Comparison of ENCODE assay signal across 8 cellular contexts in the genomic region with DNA sequence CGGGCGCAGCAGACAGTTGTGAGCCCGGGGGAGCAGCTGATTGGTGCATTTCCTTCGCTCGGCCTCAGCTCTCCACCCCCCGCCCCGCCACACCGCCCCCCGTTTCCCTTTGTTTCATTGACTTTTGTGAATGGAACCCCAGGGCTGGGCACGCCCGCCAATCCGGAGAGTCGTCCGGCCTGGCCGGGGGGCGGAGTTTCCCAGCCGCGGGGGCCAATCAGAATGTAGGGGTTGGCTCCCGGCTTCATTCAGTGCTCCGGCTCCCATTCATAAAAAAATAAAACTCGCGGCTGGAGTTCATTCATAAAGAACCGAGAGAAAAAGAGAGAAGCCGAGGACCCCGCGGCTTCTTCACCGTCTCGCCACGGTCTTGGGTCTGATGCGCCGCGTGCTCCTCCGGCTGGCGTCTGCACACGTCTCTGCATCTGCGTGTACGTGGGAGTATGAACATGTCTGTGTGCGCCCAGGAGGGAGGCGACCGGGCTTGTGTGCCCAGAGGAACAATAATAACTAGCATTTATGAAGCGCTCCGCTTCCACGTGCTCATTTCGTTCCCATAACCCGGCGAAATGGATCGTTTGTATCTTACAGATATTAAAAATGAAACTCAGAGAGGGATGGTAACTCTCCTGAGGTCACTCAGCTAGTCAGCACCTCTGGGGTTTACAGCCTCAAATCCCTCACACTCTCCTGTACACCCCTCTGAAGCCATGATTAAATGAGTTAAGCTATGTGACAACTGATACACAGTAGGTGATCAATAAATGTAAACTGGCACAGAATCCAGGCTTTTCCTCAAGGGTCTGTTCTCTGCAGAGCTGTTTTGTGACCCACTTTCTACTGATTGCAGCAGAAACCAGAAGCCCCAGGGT. TPM values are rescaled to one million over a fixed set of nuclear protein-coding genes. Genes with fewer than 3 reads are reported as not detected.
A peak's percentile ranks its signal among the peaks of the same experiment; 100 is the strongest.
DNase-seq lines count a peak whose midpoint lies in the region; ATAC-seq and TF ChIP-seq lines count a peak whose summit lies in the region.

ETV4 (minus strand) TSS at position 24 of the 872 bp plus-strand sequence. CDS start 723 bp downstream, outside the sequence.

- POLR2A ChIA-PET in IMR-90 (lab: Charles Lee; ENCODE audit: unreplicated experiment), result interaction anchor here (1.0 kb wide), 2 partner anchors 179 to 186 kb away, joined by 3 read pairs; no protein-coding TSS in a partner anchor
- POLR2A ChIA-PET in Panc1 (lab: Charles Lee), result interaction anchor here (0.6 kb wide), 1 partner anchor 60 kb away, joined by 3 read pairs; no protein-coding TSS in a partner anchor

- no peak within 1 kb of the TSS for H3K18ac ChIP-seq in IMR-90 (ENCODE audit: low read depth, low read length)

- peak within 1 kb of the TSS; percentile 89 for H2AFZ ChIP-seq in IMR-90 (replicated peaks; ENCODE audit: low read length, poor library complexity)

- H3K9me1 ChIP-seq in IMR-90 (ENCODE audit: insufficient read depth, low read length), result peaks cover 6% of the 10 kb centered on the region

- H3K23ac ChIP-seq in IMR-90 (ENCODE audit: low read depth, low read length), result peak within 1 kb of the TSS; percentile 94

- ATAC-seq in GM21526 (IDR thresholded peaks at IDR 0.05; ENCODE audit: low FRiP score, unreplicated experiment), result peak; percentile 73
- ATAC-seq in IMR-90 (ENCODE audit: low read depth), result peak; percentile 87
- ATAC-seq in Panc1, result peak; percentile 90

- BruUV-seq in IMR-90 (replicated peaks; lab: Mats Ljungman, UMichigan), result no TSS peak
- BruUV-seq in Panc1 (replicated peaks; lab: Mats Ljungman, UMichigan), result no TSS peak

- H4K20me1 ChIP-seq in IMR-90 (ENCODE audit: insufficient read depth, low read length), result no peaks in the 10 kb centered on the region

- no peak for TF ChIP-seq RAD21 in IMR-90 (IDR thresholded peaks at IDR 0.05; ENCODE audit: low read length)

- H3K14ac ChIP-seq in IMR-90 (replicated peaks; ENCODE audit: low read depth, low read length), result peak within 1 kb of the TSS; percentile 19

- H2BK20ac ChIP-seq in IMR-90 (ENCODE audit: low read depth, low read length), result no peak within 1 kb of the TSS

- peak within 1 kb of the TSS; percentile 71 for H2BK5ac ChIP-seq in IMR-90 (ENCODE audit: low read depth, low read length, poor library complexity, severe bottlenecking)

- no peak for TF ChIP-seq EP300 in esophagus muscularis mucosa (IDR thresholded peaks at IDR 0.05)

- H3K9ac ChIP-seq in IMR-90 (ENCODE audit: low read depth, low read length), result peak within 1 kb of the TSS; percentile 54

- intact Hi-C loops in IMR-90 (cut with micrococcal nuclease), result no loop called here
- intact Hi-C loops in Panc1 (cut with micrococcal nuclease; ENCODE audit: unreplicated experiment), result no loop called here
- intact Hi-C loops in esophagus muscularis mucosa (cut with DNase I), result no loop called here

- H3K4me2 ChIP-seq in IMR-90 (ENCODE audit: low read depth, low read length), result peak within 1 kb of the TSS; percentile 99

- peak within 1 kb of the TSS; percentile 69; the same call in 1 of the 2 replicates for H3K56ac ChIP-seq in IMR-90 (ENCODE audit: extremely low read depth, insufficient read depth, low read length)

- H3K4me3 ChIP-seq in IMR-90 (ENCODE audit: insufficient read depth, low read depth, low read length), result peak within 1 kb of the TSS; percentile 61
- peak within 1 kb of the TSS; percentile 54 to 63 for H3K4me3 ChIP-seq in Panc1 (ENCODE audit: low read depth in 2 of 2, low read length in 2 of 2)
- H3K4me3 ChIP-seq in esophagus muscularis mucosa, result peak within 1 kb of the TSS; percentile 57 to 75 (median 58)
- H3K4me3 ChIP-seq in muscle layer of duodenum (ENCODE audit: low read depth in 1 of 2, low read length in 2 of 2), result peak within 1 kb of the TSS; percentile 51 to 72

- H3K36me3 ChIP-seq in IMR-90 (ENCODE audit: control insufficient read depth, insufficient read depth, low read length), result no peaks in the 10 kb centered on the region
- no peaks in the 10 kb centered on the region; the same call in 1 of the 2 replicates for H3K36me3 ChIP-seq in Panc1 (ENCODE audit: control insufficient read depth, insufficient read depth, low read length)
- H3K36me3 ChIP-seq in esophagus muscularis mucosa, result no peaks in the 10 kb centered on the region
- no peaks in the 10 kb centered on the region for H3K36me3 ChIP-seq in muscle layer of duodenum (ENCODE audit: control insufficient read depth in 1 of 2, insufficient read depth in 2 of 2, low read length in 2 of 2)

- H4K5ac ChIP-seq in IMR-90 (ENCODE audit: low read depth, low read length), result no peak within 1 kb of the TSS

- H2BK15ac ChIP-seq in IMR-90 (ENCODE audit: low read depth, low read length), result peak within 1 kb of the TSS; percentile 64; the same call in 2 of the 3 replicates

- H3K4me1 ChIP-seq in IMR-90 (ENCODE audit: control insufficient read depth, insufficient read depth, low read length), result peaks cover 14% of the 10 kb centered on the region
- peaks cover 9% of the 10 kb centered on the region; the same call in 1 of the 2 replicates for H3K4me1 ChIP-seq in Panc1 (ENCODE audit: control insufficient read depth, insufficient read depth, low read length)
- peaks cover 23 to 31% (median 24%) of the 10 kb centered on the region in 4 donors for H3K4me1 ChIP-seq in esophagus muscularis mucosa
- peaks cover 6 to 25% of the 10 kb centered on the region in 2 donors for H3K4me1 ChIP-seq in muscle layer of duodenum (ENCODE audit: control insufficient read depth in 1 of 2, insufficient read depth in 2 of 2, low read length in 2 of 2)

- no peaks in the 10 kb centered on the region for H3K9me3 ChIP-seq in IMR-90 (ENCODE audit: control insufficient read depth, insufficient read depth, low read length)
- H3K9me3 ChIP-seq in Panc1 (ENCODE audit: control insufficient read depth, insufficient read depth, low read depth, low read length), result no peaks in the 10 kb centered on the region
- H3K9me3 ChIP-seq in esophagus muscularis mucosa, result no peaks in the 10 kb centered on the region
- no peaks in the 10 kb centered on the region for H3K9me3 ChIP-seq in muscle layer of duodenum (ENCODE audit: control insufficient read depth in 1 of 2, low read length in 2 of 2)

- peak within 1 kb of the TSS; percentile 55 for H4K91ac ChIP-seq in IMR-90 (ENCODE audit: insufficient read depth, low read depth, low read length)

- 0 out of 2 replicates have a peak within 1 kb of the TSS, but pooled peaks have one; percentile 56 for H2BK120ac ChIP-seq in IMR-90 (ENCODE audit: low read depth, low read length)

- peak within 1 kb of the TSS; percentile 82 for H3K4ac ChIP-seq in IMR-90 (ENCODE audit: low read depth, low read length)

- 0% methylated on average over 20 of the region's 47 CpGs; no CpG with 5 or more reads in 1 of the 2 experiments for WGBS in IMR-90 (ENCODE audit: extremely low coverage in 2 of 2, insufficient read length in 1 of 2), 2 experiments
- 0% methylated on average over 26 of the region's 47 CpGs for WGBS in esophagus muscularis mucosa

- peak within 1 kb of the TSS; percentile 97 for H2AK9ac ChIP-seq in IMR-90 (replicated peaks; ENCODE audit: low read depth, low read length, poor library complexity)

- dilution Hi-C loops in IMR-90 (cut with HindIII; ENCODE audit: low sequenced_read_pairs, unreplicated experiment), result no loop called here

- no peaks in the 10 kb centered on the region for H3K27me3 ChIP-seq in IMR-90 (ENCODE audit: control insufficient read depth, insufficient read depth, low read length)
- H3K27me3 ChIP-seq in Panc1 (ENCODE audit: control insufficient read depth, insufficient read depth, low read length), result no peaks in the 10 kb centered on the region
- H3K27me3 ChIP-seq in esophagus muscularis mucosa, result peaks cover 0 to 77% (median 9%) of the 10 kb centered on the region in 4 donors
- H3K27me3 ChIP-seq in muscle layer of duodenum (ENCODE audit: low read depth, low read length), result peaks cover 19% of the 10 kb centered on the region

- H3K79me1 ChIP-seq in IMR-90 (ENCODE audit: low read depth in 1 of 2, low read length in 2 of 2), result peaks cover 6 to 34% of the 10 kb centered on the region in 2 experiments; a peak in 3 of 4 replicates

- CTCF ChIA-PET in IMR-90 (lab: Yijun Ruan, JAX) (no interaction called here), Panc1 (lab: Charles Lee) (no interaction called here)

- in situ Hi-C loops in IMR-90 (cut with MboI; ENCODE audit: low sequenced_read_pairs) (no loop called here), Panc1 (cut with HindIII; ENCODE audit: low pct_unique_long_range_greater_than_20kb, low sequenced_read_pairs) (no loop called here)

- H4K8ac ChIP-seq in IMR-90 (ENCODE audit: low read depth in 2 of 2, low read length in 2 of 2), result peak within 1 kb of the TSS; percentile 49 to 84; a peak in 2 of 4 replicates

- no peak for TF ChIP-seq CTCF in IMR-90 (conservative IDR thresholded peaks at IDR 0.05; ENCODE audit: low read depth, low read length)
- TF ChIP-seq CTCF in Panc1 (IDR thresholded peaks at IDR 0.05), result no peak
- no peak for TF ChIP-seq CTCF in esophagus muscularis mucosa (IDR thresholded peaks at IDR 0.05)

- H3K27ac ChIP-seq in IMR-90 (ENCODE audit: insufficient read depth, low read length) (peak within 1 kb of the TSS; percentile 42; the same call in 1 of the 2 replicates), Panc1 (ENCODE audit: low read length) (no peak within 1 kb of the TSS), esophagus muscularis mucosa (replicated peaks in 1 of 4) (peak within 1 kb of the TSS in 1 of 4 donors; percentile 11), muscle layer of duodenum (ENCODE audit: low read length) (no peak within 1 kb of the TSS)

- peak within 1 kb of the TSS; percentile 36 for H2AK5ac ChIP-seq in IMR-90 (ENCODE audit: low read depth, low read length)

- TF ChIP-seq POLR2A in IMR-90 (IDR thresholded peaks at IDR 0.05; ENCODE audit: low read depth, low read length), result no peak
- no peak for TF ChIP-seq POLR2A in esophagus muscularis mucosa (IDR thresholded peaks at IDR 0.05; ENCODE audit: low read depth)

- peak; percentile 98 for DNase-seq in COLO829 (ENCODE audit: low spot score)
- peak; percentile 89 for DNase-seq in IMR-90
- DNase-seq in Panc1 (ENCODE audit: low read depth, low spot score), result no peak
- peak; percentile 96 for DNase-seq in activated T-cell treated with anti-CD3 and anti-CD28 coated beads, Interleukin-2, amount 50 U/mL, for 48 hours
- peak; percentile 97 for DNase-seq in esophagus muscularis mucosa (ENCODE audit: extremely low spot score)
- peak; percentile 96 for DNase-seq in stimulated activated CD8-positive, alpha-beta memory T cell treated with anti-CD3 and anti-CD28 coated beads, Interleukin-4, amount 100 ng/mL, for 48 hours

TF ChIP-seq in IMR-90, 13 proteins besides CTCF, POLR2A, EP300 and RAD21 (continues in another document):
- TF ChIP-seq SMC3 (IDR thresholded peaks at IDR 0.05; ENCODE audit: low read depth, low read length), result no peak
- TF ChIP-seq MXI1 (IDR thresholded peaks at IDR 0.05; ENCODE audit: borderline replicate concordance, low read depth, low read length), result no peak
- no peak for TF ChIP-seq RFX5 (IDR thresholded peaks at IDR 0.05; ENCODE audit: low read depth, low read length)

RNA-seq across cellular contexts. Expression of gene ETV4, which starts in this region (rescaled TPM):
- 3.3 and 4.3 TPM in 2 replicates for total RNA-seq in IMR-90 (2012; rRNA removed)
- 12.7 and 13.2 TPM in 2 replicates for polyA plus RNA-seq in IMR-90 (2012; rRNA removed)
- 9.5 TPM in 2 replicates for polyA plus RNA-seq in IMR-90 (2012; cell fraction: cytosol; rRNA removed)
- 17.9 and 24.9 TPM in 2 replicates for polyA plus RNA-seq in IMR-90 (2012; cell fraction: nucleus; rRNA removed; ENCODE audit: low replicate concordance)
- total RNA-seq in Panc1 (2021; ENCODE audit: unreplicated experiment), result 8.3 TPM
- polyA plus RNA-seq in Panc1 (2012; ENCODE audit: insufficient read length), result 15.5 TPM
- total RNA-seq in esophagus muscularis mucosa, result 1 to 10 TPM in 1 of 4 donors, under 1 TPM in 2, not detected in 1; 0.19 to 1.3 (median 0.83) TPM
